In the genomic region with DNA sequence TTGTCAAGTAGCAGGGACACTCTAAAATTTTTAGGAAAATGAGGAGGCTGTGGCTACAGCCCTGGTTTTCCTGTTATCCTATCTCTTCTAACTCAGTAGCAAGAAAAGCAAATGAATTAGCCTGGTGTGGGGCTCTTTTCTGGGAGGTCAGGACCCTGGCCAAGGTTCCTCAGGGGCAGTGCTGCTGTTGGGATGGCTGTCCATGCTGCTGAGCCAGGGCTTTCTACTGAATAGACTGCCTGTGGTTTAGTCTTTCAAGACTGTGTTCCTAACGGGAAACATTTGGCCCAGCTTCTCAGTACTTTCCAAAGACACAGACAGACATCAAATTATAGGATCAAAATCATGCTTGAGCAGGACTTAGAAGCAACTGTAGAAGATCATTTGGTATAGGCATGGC, we compare ENCODE assay signal across 28 cellular contexts. TPM values are rescaled to one million over a fixed set of nuclear protein-coding genes. Genes with fewer than 3 reads are reported as not detected.
DNase-seq lines count a peak whose midpoint lies in the region; ATAC-seq and TF ChIP-seq lines count a peak whose summit lies in the region.
"Had no signal": no experiment of that assay in that cellular context is flagged by ENCODE, and none has a peak within 500 bp of the region (broad histone marks: within the 10 kb centered on the region; RNA-seq: fewer than 3 reads in every experiment).

No MANE protein-coding gene starts in this region.

- no peak overlapping the region for H3K9ac ChIP-seq in neural progenitor cell
- H3K9ac ChIP-seq: parathyroid adenoma had no signal

- intact Hi-C loops in right cardiac atrium (cut with DNase I) (no loop called here), left ventricle myocardium superior (cut with micrococcal nuclease) (no loop called here), breast epithelium (cut with DNase I; ENCODE audit: low total_unique reads) (no loop called here)

- no peaks in the 10 kb centered on the region for H3F3A ChIP-seq in neural progenitor cell (ENCODE audit: low read depth)

- peak in 1 of 3 donors; percentile 47 for DNase-seq in right cardiac atrium
- DNase-seq in left ventricle myocardium superior: no peak
- peak; percentile 46 for DNase-seq in globus pallidus (ENCODE audit: low spot score)
- peak; percentile 58 for DNase-seq in neural progenitor cell (ENCODE audit: low spot score)
- no peak for DNase-seq in naive thymus-derived CD8-positive, alpha-beta T cell
- no peak for DNase-seq in breast epithelium (ENCODE audit: low spot score in 2 of 2)
- no peak for DNase-seq in stimulated activated naive CD8-positive, alpha-beta T cell treated with anti-CD3 and anti-CD28 coated beads, Interleukin-15, amount 100 ng/mL, for 72 hours
- DNase-seq in cerebellum (ENCODE audit: low spot score): no peak
- DNase-seq: activated CD4-positive, alpha-beta memory T cell treated with anti-CD3 and anti-CD28 coated beads, Interleukin-2, amount 10 ng/mL, durations not matched to agents 7 days and 5 days; activated naive CD4-positive, alpha-beta T cell; AML-193; amniotic stem cell; DND-41; foreskin melanocyte; kidney; naive thymus-derived CD4-positive, alpha-beta T cell; NCI-H2081; NCI-H82; stimulated activated CD4-positive, alpha-beta T cell treated with anti-CD3 and anti-CD28 coated beads, Interleukin-2, amount 100 ng/mL, for 24 hours; T1000; testis had no signal

- WGBS in right cardiac atrium: 47% methylated on average over 1 of the region's 1 CpG

- H3K27me3 ChIP-seq in right cardiac atrium (ENCODE audit: control insufficient read depth, insufficient read depth) (no peaks in the 10 kb centered on the region), neural progenitor cell (peaks cover 4% of the 10 kb centered on the region), breast epithelium (no peaks in the 10 kb centered on the region)
- H3K27me3 ChIP-seq: testis had no signal

- no peak overlapping the region for H3K4me3 Mint-ChIP-seq in neural progenitor cell
- no peak overlapping the region for H3K4me3 Mint-ChIP-seq in naive thymus-derived CD8-positive, alpha-beta T cell
- H3K4me3 Mint-ChIP-seq in stimulated activated naive CD8-positive, alpha-beta T cell treated with anti-CD3 and anti-CD28 coated beads, Interleukin-15, amount 100 ng/mL, for 72 hours: no peak overlapping the region
- H3K4me3 Mint-ChIP-seq: activated CD4-positive, alpha-beta memory T cell treated with anti-CD3 and anti-CD28 coated beads, Interleukin-2, amount 10 ng/mL, durations not matched to agents 7 days and 5 days; memory B cell; naive thymus-derived CD4-positive, alpha-beta T cell; stimulated activated memory B cell treated with anti-CD40 and anti-IgM and Interleukin-4, amounts not matched to agents 10 μg/mL and 1 μg/mL and 100 μg/mL, for 72 hours had no signal

- ATAC-seq in right cardiac atrium: peak; percentile 42 to 80
- no peak for ATAC-seq in left ventricle myocardium superior
- ATAC-seq in naive thymus-derived CD8-positive, alpha-beta T cell: no peak
- ATAC-seq in stimulated activated naive CD8-positive, alpha-beta T cell treated with anti-CD3 and anti-CD28 coated beads, Interleukin-15, amount 100 ng/mL, for 72 hours: no peak
- ATAC-seq: naive thymus-derived CD4-positive, alpha-beta T cell; stimulated activated memory B cell treated with anti-CD40 and anti-IgM and Interleukin-4, amounts not matched to agents 10 μg/mL and 1 μg/mL and 100 μg/mL, for 72 hours had no signal

- no peak overlapping the region for H2AFZ ChIP-seq in neural progenitor cell (replicated peaks)
- H2AFZ ChIP-seq: parathyroid adenoma had no signal

- no peak overlapping the region for H3K4me3 ChIP-seq in right cardiac atrium (ENCODE audit: low read length)
- H3K4me3 ChIP-seq in neural progenitor cell: no peak overlapping the region
- no peak overlapping the region for H3K4me3 ChIP-seq in breast epithelium
- H3K4me3 ChIP-seq: dorsolateral prefrontal cortex, skin epidermis, testis had no signal

- peaks cover 3% of the 10 kb centered on the region for H3K27me3 Mint-ChIP-seq in neural progenitor cell (ENCODE audit: insufficient read depth, low read depth)
- H3K27me3 Mint-ChIP-seq in naive thymus-derived CD8-positive, alpha-beta T cell: peaks cover 8 to 43% (median 15%) of the 10 kb centered on the region in 5 donors
- H3K27me3 Mint-ChIP-seq in stimulated activated naive CD8-positive, alpha-beta T cell treated with anti-CD3 and anti-CD28 coated beads, Interleukin-15, amount 100 ng/mL, for 72 hours: peaks cover 47% of the 10 kb centered on the region

- POLR2A ChIA-PET in naive thymus-derived CD8-positive, alpha-beta T cell (lab: Charles Lee): no interaction called here

- no peak for TF ChIP-seq CTCF in neural progenitor cell (IDR thresholded peaks at IDR 0.05)
- no peak for TF ChIP-seq CTCF in breast epithelium (IDR thresholded peaks at IDR 0.05)

- H3K27ac Mint-ChIP-seq in neural progenitor cell: no peak overlapping the region
- no peak overlapping the region for H3K27ac Mint-ChIP-seq in naive thymus-derived CD8-positive, alpha-beta T cell
- H3K27ac Mint-ChIP-seq in stimulated activated naive CD8-positive, alpha-beta T cell treated with anti-CD3 and anti-CD28 coated beads, Interleukin-15, amount 100 ng/mL, for 72 hours: no peak overlapping the region
- H3K27ac Mint-ChIP-seq: activated CD4-positive, alpha-beta memory T cell treated with anti-CD3 and anti-CD28 coated beads, Interleukin-2, amount 10 ng/mL, durations not matched to agents 7 days and 5 days; memory B cell; naive thymus-derived CD4-positive, alpha-beta T cell; stimulated activated memory B cell treated with anti-CD40 and anti-IgM and Interleukin-4, amounts not matched to agents 10 μg/mL and 1 μg/mL and 100 μg/mL, for 72 hours had no signal

- H3K9me3 Mint-ChIP-seq in neural progenitor cell: no peaks in the 10 kb centered on the region
- peaks cover 0 to 3% (median 0%) of the 10 kb centered on the region in 9 donors for H3K9me3 Mint-ChIP-seq in naive thymus-derived CD8-positive, alpha-beta T cell
- peaks cover 0 to 5% of the 10 kb centered on the region in 2 donors for H3K9me3 Mint-ChIP-seq in stimulated activated naive CD8-positive, alpha-beta T cell treated with anti-CD3 and anti-CD28 coated beads, Interleukin-15, amount 100 ng/mL, for 72 hours
- H3K9me3 Mint-ChIP-seq: activated CD4-positive, alpha-beta memory T cell treated with anti-CD3 and anti-CD28 coated beads, Interleukin-2, amount 10 ng/mL, durations not matched to agents 7 days and 5 days; stimulated activated memory B cell treated with anti-CD40 and anti-IgM and Interleukin-4, amounts not matched to agents 10 μg/mL and 1 μg/mL and 100 μg/mL, for 72 hours had no signal

- H3K27ac ChIP-seq in right cardiac atrium (ENCODE audit: low read length) (no peak overlapping the region), neural progenitor cell (no peak overlapping the region), breast epithelium (no peak overlapping the region)
- H3K27ac ChIP-seq: 22Rv1, dorsolateral prefrontal cortex, HL-60, parathyroid adenoma, testis had no signal

- no peaks in the 10 kb centered on the region for H3K9me3 ChIP-seq in right cardiac atrium (ENCODE audit: control insufficient read depth, low read length)
- H3K9me3 ChIP-seq in neural progenitor cell (ENCODE audit: low read depth): no peaks in the 10 kb centered on the region
- no peaks in the 10 kb centered on the region for H3K9me3 ChIP-seq in breast epithelium
- H3K9me3 ChIP-seq: testis had no signal

- H3K4me1 ChIP-seq in right cardiac atrium (ENCODE audit: control insufficient read depth, insufficient read depth, low read length) (no peaks in the 10 kb centered on the region), neural progenitor cell (peaks cover 10% of the 10 kb centered on the region), breast epithelium (no peaks in the 10 kb centered on the region)
- H3K4me1 ChIP-seq: parathyroid adenoma, testis had no signal

- TF ChIP-seq POLR2A in breast epithelium (IDR thresholded peaks at IDR 0.05): no peak

- no peaks in the 10 kb centered on the region for H3K79me2 ChIP-seq in neural progenitor cell (ENCODE audit: low read depth)
- H3K79me2 ChIP-seq: parathyroid adenoma had no signal

- no peaks in the 10 kb centered on the region for H3K36me3 ChIP-seq in neural progenitor cell
- H3K36me3 ChIP-seq in breast epithelium: no peaks in the 10 kb centered on the region

- no peaks in the 10 kb centered on the region for H3K36me3 Mint-ChIP-seq in neural progenitor cell
- no peaks in the 10 kb centered on the region for H3K36me3 Mint-ChIP-seq in naive thymus-derived CD8-positive, alpha-beta T cell
- H3K36me3 Mint-ChIP-seq: memory B cell; naive thymus-derived CD4-positive, alpha-beta T cell; stimulated activated memory B cell treated with anti-CD40 and anti-IgM and Interleukin-4, amounts not matched to agents 10 μg/mL and 1 μg/mL and 100 μg/mL, for 72 hours had no signal

- no peak overlapping the region for H3K4me2 ChIP-seq in neural progenitor cell

- H3K4me1 Mint-ChIP-seq in neural progenitor cell: peaks cover 14% of the 10 kb centered on the region
- no peaks in the 10 kb centered on the region for H3K4me1 Mint-ChIP-seq in naive thymus-derived CD8-positive, alpha-beta T cell
- H3K4me1 Mint-ChIP-seq in stimulated activated naive CD8-positive, alpha-beta T cell treated with anti-CD3 and anti-CD28 coated beads, Interleukin-15, amount 100 ng/mL, for 72 hours: no peaks in the 10 kb centered on the region
- H3K4me1 Mint-ChIP-seq: activated CD4-positive, alpha-beta memory T cell treated with anti-CD3 and anti-CD28 coated beads, Interleukin-2, amount 10 ng/mL, durations not matched to agents 7 days and 5 days; memory B cell; naive thymus-derived CD4-positive, alpha-beta T cell; stimulated activated memory B cell treated with anti-CD40 and anti-IgM and Interleukin-4, amounts not matched to agents 10 μg/mL and 1 μg/mL and 100 μg/mL, for 72 hours had no signal

- H4K20me1 ChIP-seq in neural progenitor cell (ENCODE audit: low read depth): no peaks in the 10 kb centered on the region

RNA-seq across cellular contexts. Expression of gene TNC, which starts 18.1 kb away (rescaled TPM):
- total RNA-seq in right cardiac atrium: 10 to 100 TPM in 1 of 4 donors, 1 to 10 TPM in 3; 4.8 to 34.4 (median 7.4) TPM
- 2.5 TPM for polyA plus RNA-seq in right cardiac atrium
- 2.5 TPM for total RNA-seq in left ventricle myocardium superior
- total RNA-seq in neural progenitor cell (ENCODE audit: low replicate concordance): 54.9 and 56.1 TPM in 2 replicates
- not detected for total RNA-seq in naive thymus-derived CD8-positive, alpha-beta T cell
- not detected for polyA plus RNA-seq in naive thymus-derived CD8-positive, alpha-beta T cell
- total RNA-seq in breast epithelium: 10 to 100 TPM in 2 of 3 donors, 1 to 10 TPM in 1; 2.4 to 58.0 (median 44.6) TPM
- total RNA-seq in cerebellum: 133 TPM
- polyA plus RNA-seq: naive thymus-derived CD4-positive, alpha-beta T cell had no signal

Comparison
In these comparisons a context has a peak if more than half of its experiments do, and no peak if none do; other contexts are left out.
1. ATAC-seq: peak in right cardiac atrium (2 of 2); none in left ventricle myocardium superior (single experiment), naive thymus-derived CD8-positive, alpha-beta T cell (0 of 2) and stimulated activated naive CD8-positive, alpha-beta T cell treated with anti-CD3 and anti-CD28 coated beads, Interleukin-15, amount 100 ng/mL, for 72 hours (single experiment).
2. DNase-seq: peak in globus pallidus (single experiment) and neural progenitor cell (single experiment); none in left ventricle myocardium superior (single experiment), naive thymus-derived CD8-positive, alpha-beta T cell (0 of 10), breast epithelium (0 of 2), stimulated activated naive CD8-positive, alpha-beta T cell treated with anti-CD3 and anti-CD28 coated beads, Interleukin-15, amount 100 ng/mL, for 72 hours (0 of 2) and cerebellum (single experiment).